ENCODE assay signal across 16 cellular contexts in genomic region chr5:31825775-31826068, GRCh38.
A peak's percentile ranks its signal among the peaks of the same experiment; 100 is the strongest.
DNase-seq lines count a peak whose midpoint lies in the region; ATAC-seq, FAIRE-seq and TF ChIP-seq lines count a peak whose summit lies in the region.
"Had no signal": no experiment of that assay in that cellular context is flagged by ENCODE, and none has a peak within 500 bp of the region (broad histone marks: within the 10 kb centered on the region; RNA-seq: fewer than 3 reads in every experiment).

No MANE protein-coding gene starts in this region.

- TF ChIP-seq RAD21 in HCT116 (IDR thresholded peaks at IDR 0.05; ENCODE audit: low read depth), result no peak

- no peak for FAIRE-seq in keratinocyte (lab: Jason Lieb, UNC)

- no peak overlapping the region for H3K27ac ChIP-seq in HCT116 (ENCODE audit: low read depth, low read length)
- no peak overlapping the region for H3K27ac ChIP-seq in RWPE1
- H3K27ac ChIP-seq in keratinocyte (ENCODE audit: control insufficient read depth, insufficient read depth, low read length), result no peak overlapping the region
- H3K27ac ChIP-seq in smooth muscle cell (ENCODE audit: low read depth), result no peak overlapping the region
- H3K27ac ChIP-seq in stomach, result no peak overlapping the region
- H3K27ac ChIP-seq: SJSA1, upper lobe of left lung had no signal

- H3K36me3 ChIP-seq in HCT116 (ENCODE audit: control insufficient read depth in 1 of 2, insufficient read depth in 2 of 2, low read length in 2 of 2), result no peaks in the 10 kb centered on the region
- H3K36me3 ChIP-seq in keratinocyte (ENCODE audit: control insufficient read depth in 2 of 2, extremely low read depth in 1 of 2, insufficient read depth in 2 of 2, low read length in 2 of 2), result no peaks in the 10 kb centered on the region
- H3K36me3 ChIP-seq in smooth muscle cell (ENCODE audit: low read depth), result no peaks in the 10 kb centered on the region
- H3K36me3 ChIP-seq in stomach, result no peaks in the 10 kb centered on the region
- H3K36me3 ChIP-seq: SJSA1, upper lobe of left lung had no signal

- H3K4me3 Mint-ChIP-seq in CD14-positive monocyte, result no peak overlapping the region
- H3K4me3 Mint-ChIP-seq: activated naive CD4-positive, alpha-beta T cell treated with anti-CD3 and anti-CD28 coated beads for 36 hours; activated T-helper 1 cell treated with anti-CD3 and anti-CD28 coated beads, Interleukin-12 subunit alpha, Interleukin-12 subunit beta, Interleukin-2, Interleukin-4 antibody, amounts not matched to agents 30 ng/mL and 10 ng/mL and 1 ng/mL, durations not matched to agents 14 hours and 24 hours and 36 hours had no signal

- H3K9me3 ChIP-seq in HCT116 (ENCODE audit: control insufficient read depth in 1 of 2, insufficient read depth in 1 of 2, low read depth in 1 of 2, low read length in 2 of 2), result no peaks in the 10 kb centered on the region
- no peaks in the 10 kb centered on the region for H3K9me3 ChIP-seq in keratinocyte (ENCODE audit: control insufficient read depth, low read depth, low read length)
- H3K9me3 ChIP-seq in smooth muscle cell (replicated peaks; ENCODE audit: low read depth), result peaks cover 8% of the 10 kb centered on the region
- H3K9me3 ChIP-seq in stomach, result peaks cover 5 to 12% (median 10%) of the 10 kb centered on the region in 4 donors
- H3K9me3 ChIP-seq: SJSA1 had no signal

- POLR2A ChIA-PET in HCT116 (lab: Charles Lee), result no interaction called here
- POLR2A ChIA-PET in RWPE1 (lab: Yijun Ruan, JAX; ENCODE audit: low non-redundant PET), result no interaction called here

- H3K4me1 ChIP-seq in HCT116 (ENCODE audit: control insufficient read depth in 1 of 2, insufficient read depth in 2 of 2, low read length in 2 of 2), result no peaks in the 10 kb centered on the region
- H3K4me1 ChIP-seq in keratinocyte (ENCODE audit: control insufficient read depth, extremely low read depth, insufficient read depth, low read length), result no peaks in the 10 kb centered on the region
- H3K4me1 ChIP-seq in smooth muscle cell (ENCODE audit: low read depth), result no peaks in the 10 kb centered on the region
- H3K4me1 ChIP-seq in stomach, result no peaks in the 10 kb centered on the region
- H3K4me1 ChIP-seq: SJSA1 had no signal

- intact Hi-C loops in CD14-positive monocyte (cut with micrococcal nuclease), result no loop called here
- intact Hi-C loops in HCT116 (cut with micrococcal nuclease), result loop anchor here (1.0 to 10.0 kb wide), 4 partner anchors 251 to 789 kb away; no protein-coding TSS in a partner anchor
- intact Hi-C loops in stomach (cut with DNase I; ENCODE audit: low total_unique reads), result loop anchor here (5.0 kb wide), 1 partner anchor 252 kb away; no protein-coding TSS in a partner anchor

- H3K4me1 Mint-ChIP-seq in CD14-positive monocyte, result peaks cover 6% of the 10 kb centered on the region

- H3K4me3 ChIP-seq in HCT116 (replicated peaks in 1 of 2; ENCODE audit: low read depth in 1 of 2, low read length in 2 of 2) (no peak overlapping the region), keratinocyte (ENCODE audit: control insufficient read depth in 2 of 3, extremely low read depth in 1 of 3, insufficient read depth in 2 of 3, low read depth in 1 of 3, low read length in 3 of 3) (no peak overlapping the region), smooth muscle cell (no peak overlapping the region), stomach (no peak overlapping the region)
- H3K4me3 ChIP-seq: heart left ventricle, SJSA1, upper lobe of left lung had no signal

- 36% methylated on average over 5 of the region's 5 CpGs for WGBS in smooth muscle cell (ENCODE audit: low lambda C conversion rate)
- WGBS in stomach, 5 donors, result 6 to 16% (median 9%) methylated on average over 5 of the region's 5 CpGs

- no peaks in the 10 kb centered on the region for H3K9me2 ChIP-seq in HCT116 (ENCODE audit: insufficient read depth)

- H3K27ac Mint-ChIP-seq in CD14-positive monocyte, result no peak overlapping the region
- H3K27ac Mint-ChIP-seq: activated naive CD4-positive, alpha-beta T cell treated with anti-CD3 and anti-CD28 coated beads for 36 hours; activated T-helper 1 cell treated with anti-CD3 and anti-CD28 coated beads, Interleukin-12 subunit alpha, Interleukin-12 subunit beta, Interleukin-2, Interleukin-4 antibody, amounts not matched to agents 30 ng/mL and 10 ng/mL and 1 ng/mL, durations not matched to agents 14 hours and 24 hours and 36 hours had no signal

- H3K9ac ChIP-seq in HCT116 (ENCODE audit: low read length) (no peak overlapping the region), keratinocyte (ENCODE audit: control insufficient read depth, extremely low read depth, insufficient read depth, low read length) (no peak overlapping the region), smooth muscle cell (ENCODE audit: low read depth) (no peak overlapping the region)

- H3F3A ChIP-seq in smooth muscle cell (ENCODE audit: low read depth), result no peaks in the 10 kb centered on the region

- H3K27me3 ChIP-seq in HCT116 (ENCODE audit: insufficient read depth, low read length), result no peaks in the 10 kb centered on the region
- peaks cover 3% of the 10 kb centered on the region for H3K27me3 ChIP-seq in keratinocyte (ENCODE audit: control insufficient read depth, extremely low read depth, insufficient read depth, low read length)
- no peaks in the 10 kb centered on the region for H3K27me3 ChIP-seq in smooth muscle cell (ENCODE audit: low read depth)
- no peaks in the 10 kb centered on the region for H3K27me3 ChIP-seq in stomach
- H3K27me3 ChIP-seq: heart left ventricle, SJSA1, upper lobe of left lung had no signal

- DNase-seq in CD14-positive monocyte (ENCODE audit: low spot score), result no peak
- no peak for DNase-seq in HCT116 (ENCODE audit: low read depth, low spot score)
- DNase-seq in RWPE1 (ENCODE audit: low spot score), result no peak
- no peak for DNase-seq in keratinocyte (ENCODE audit: low read depth, low spot score)
- DNase-seq in smooth muscle cell (lab: John Stamatoyannopoulos, UW; ENCODE audit: unreplicated experiment), result no peak
- DNase-seq in SW480 (ENCODE audit: low spot score), result no peak
- no peak for DNase-seq in stomach
- DNase-seq: activated CD4-positive, CD25-positive, alpha-beta regulatory T cell treated with anti-CD3 and anti-CD28 coated beads, Interleukin-2, amount 50 U/mL, for 72 hours; kidney had no signal

- H2AFZ ChIP-seq in HCT116 (ENCODE audit: low read depth, low read length, poor library complexity, severe bottlenecking) (peak overlapping the region; percentile 66), keratinocyte (ENCODE audit: control insufficient read depth, low read length) (no peak overlapping the region), smooth muscle cell (ENCODE audit: low read depth) (no peak overlapping the region)

- ATAC-seq in HCT116 (no peak; the same call in 1 of the 2 replicates), HG03460 (IDR thresholded peaks at IDR 0.05; ENCODE audit: unreplicated experiment) (no peak)

- no peaks in the 10 kb centered on the region for H3K9me1 ChIP-seq in keratinocyte (ENCODE audit: control insufficient read depth, extremely low read depth, insufficient read depth, low read length)

- H3K79me2 ChIP-seq in HCT116 (ENCODE audit: insufficient read depth, low read length), result no peaks in the 10 kb centered on the region
- H3K79me2 ChIP-seq in keratinocyte (ENCODE audit: control insufficient read depth, insufficient read depth, low read length), result no peaks in the 10 kb centered on the region
- no peaks in the 10 kb centered on the region for H3K79me2 ChIP-seq in smooth muscle cell (ENCODE audit: low read depth)

- TF ChIP-seq CTCF in CD14-positive monocyte (IDR thresholded peaks at IDR 0.05) (peak; percentile 4), HCT116 (IDR thresholded peaks at IDR 0.05 in 2 of 3, conservative IDR thresholded peaks at IDR 0.05 in 1 of 3; ENCODE audit: borderline replicate concordance in 1 of 3, insufficient read depth in 1 of 3, low read depth in 2 of 3, low read length in 2 of 3) (no peak; a peak in 1 of 6 replicates), RWPE1 (conservative IDR thresholded peaks at IDR 0.05; ENCODE audit: low read depth) (peak; percentile 49), keratinocyte (optimal IDR thresholded peaks at IDR 0.05 in 1 of 3, IDR thresholded peaks at IDR 0.05 in 1 of 3, conservative IDR thresholded peaks at IDR 0.05 in 1 of 3; ENCODE audit: extremely low read depth in 1 of 3, insufficient read depth in 2 of 3, low read length in 3 of 3) (no peak), smooth muscle cell (IDR thresholded peaks at IDR 0.05; ENCODE audit: borderline replicate concordance, insufficient read depth, poor library complexity, severe bottlenecking) (no peak), stomach (IDR thresholded peaks at IDR 0.05) (peak in 1 of 7 experiments; percentile 3)

- TF ChIP-seq POLR2A in HCT116 (IDR thresholded peaks at IDR 0.05; ENCODE audit: borderline replicate concordance, extremely low read depth, insufficient read depth, insufficient read length) (no peak), stomach (IDR thresholded peaks at IDR 0.05) (no peak)

- no peaks in the 10 kb centered on the region for H3K36me3 Mint-ChIP-seq in CD14-positive monocyte

- peaks cover 0 to 13% (median 6%) of the 10 kb centered on the region in 3 donors for H3K27me3 Mint-ChIP-seq in CD14-positive monocyte (ENCODE audit: low read depth in 3 of 3)
- H3K27me3 Mint-ChIP-seq: progenitor cell of endocrine pancreas had no signal

- no peak overlapping the region for H3K4me2 ChIP-seq in HCT116 (ENCODE audit: low read length)
- peak overlapping the region; percentile 9 for H3K4me2 ChIP-seq in keratinocyte (ENCODE audit: control insufficient read depth, extremely low read depth, insufficient read depth, low read depth, low read length)
- H3K4me2 ChIP-seq in smooth muscle cell, result no peak overlapping the region

- dilution Hi-C loops in keratinocyte (cut with MboI; ENCODE audit: extremely low pct_ligation_motif_present, low sequenced_read_pairs), result no loop called here

- peaks cover 0 to 21% (median 19%) of the 10 kb centered on the region in 7 donors for H3K9me3 Mint-ChIP-seq in CD14-positive monocyte
- H3K9me3 Mint-ChIP-seq: activated T-helper 1 cell treated with anti-CD3 and anti-CD28 coated beads, Interleukin-12 subunit alpha, Interleukin-12 subunit beta, Interleukin-2, Interleukin-4 antibody, amounts not matched to agents 30 ng/mL and 10 ng/mL and 1 ng/mL, durations not matched to agents 14 hours and 24 hours and 36 hours had no signal

- CTCF ChIA-PET in HCT116 (lab: Charles Lee) (interaction anchor here (1.0 to 5.1 kb wide), 10 partner anchors 12 to 267 kb away, joined by 3 to 51 read pairs (median 4); no protein-coding TSS in a partner anchor), RWPE1 (lab: Yijun Ruan, JAX) (interaction anchor here (0.7 to 7.4 kb wide), 7 partner anchors 17 to 267 kb away, joined by 3 to 101 read pairs (median 4); no protein-coding TSS in a partner anchor)

- H4K20me1 ChIP-seq in HCT116 (ENCODE audit: insufficient read depth), result no peaks in the 10 kb centered on the region
- no peaks in the 10 kb centered on the region for H4K20me1 ChIP-seq in keratinocyte (ENCODE audit: control insufficient read depth, extremely low read depth, insufficient read depth, low read length)
- H4K20me1 ChIP-seq in smooth muscle cell (ENCODE audit: low read depth), result no peaks in the 10 kb centered on the region

- RAD21 ChIA-PET in HCT116 (lab: Charles Lee; ENCODE audit: low non-redundant PET in 1 of 2, low total read pairs in 2 of 2, uncharacterized antibody in 2 of 2, unreplicated experiment in 2 of 2), result interaction anchor here in 1 of 2 experiments (0.6 kb wide), 1 partner anchor 251 kb away, joined by 3 read pairs; no protein-coding TSS in a partner anchor

- TF ChIP-seq EP300 in stomach (IDR thresholded peaks at IDR 0.05), result no peak

- BruUV-seq in HCT116 (replicated peaks; lab: Mats Ljungman, UMichigan), result no TSS peak

Comparison
In these comparisons a context has a peak if more than half of its experiments do, and no peak if none do; other contexts are left out.
1. CTCF ChIP-seq: peak in CD14-positive monocyte (single experiment) and RWPE1 (single experiment); none in HCT116 (0 of 3), keratinocyte (0 of 3) and smooth muscle cell (single experiment).
2. intact Hi-C loops: an anchor here in HCT116 (1.0 to 10.0 kb wide) and stomach (5.0 kb wide); none called in CD14-positive monocyte.